1 cellular context compared by ENCODE assay signal in genomic region chrX:19899234-19899788, GRCh38.
TF ChIP-seq lines count a peak whose summit lies in the region.

No MANE protein-coding gene starts in this region.

TF ChIP-seq in HepG2, 621 proteins besides CTCF, POLR2A, EP300 and RAD21 (continued from another document):
- TF ChIP-seq ZNF280B (CRISPR knock-in tag; IDR thresholded peaks at IDR 0.05; ENCODE audit: borderline replicate concordance) (no peak), ERF (CRISPR knock-in tag; IDR thresholded peaks at IDR 0.05) (no peak), MIXL1 (CRISPR knock-in tag; IDR thresholded peaks at IDR 0.05) (no peak), ZNF546 (CRISPR knock-in tag; conservative IDR thresholded peaks at IDR 0.05) (no peak), KLF13 (CRISPR knock-in tag; IDR thresholded peaks at IDR 0.05) (no peak), HIC2 (CRISPR knock-in tag; IDR thresholded peaks at IDR 0.05; ENCODE audit: low read depth) (no peak), MAFK (conservative IDR thresholded peaks at IDR 0.05 in 1 of 2, IDR thresholded peaks at IDR 0.05 in 1 of 2; ENCODE audit: low read length in 2 of 2) (peak; percentile 38 to 58; a peak in 3 of 4 replicates), NFIB (CRISPR knock-in tag; IDR thresholded peaks at IDR 0.05; ENCODE audit: borderline replicate concordance) (no peak), MAFF (IDR thresholded peaks at IDR 0.05; ENCODE audit: low read depth, low read length) (peak; percentile 38), FLYWCH1 (CRISPR knock-in tag; IDR thresholded peaks at IDR 0.05) (no peak)
TF ChIP-seq in HepG2: peak in this region for 2.
